9 cellular contexts compared by ENCODE assay signal in genomic region chr6:63636516-63636968, GRCh38. TPM values are rescaled to one million over a fixed set of nuclear protein-coding genes. Genes with fewer than 3 reads are reported as not detected.
A peak's percentile ranks its signal among the peaks of the same experiment; 100 is the strongest.
DNase-seq lines count a peak whose midpoint lies in the region; ATAC-seq, FAIRE-seq and TF ChIP-seq lines count a peak whose summit lies in the region.
"Had no signal": no experiment of that assay in that cellular context is flagged by ENCODE, and none has a peak within 500 bp of the region (broad histone marks: within the 10 kb centered on the region; RNA-seq: fewer than 3 reads in every experiment).

No MANE protein-coding gene starts in this region.

- H3K4me1 Mint-ChIP-seq in Caco-2 (ENCODE audit: low read depth, unreplicated experiment): peaks cover 8% of the 10 kb centered on the region

- SMC1A ChIA-PET in GM12878 (lab: Charles Lee; ENCODE audit: uncharacterized antibody, unreplicated experiment): interaction anchor here (1.0 to 1.6 kb wide), 3 partner anchors 9 to 284 kb away, joined by 3 to 7 read pairs (median 3); no protein-coding TSS in a partner anchor

- no TSS peak for BruUV-seq in Caco-2 (replicated peaks; lab: Mats Ljungman, UMichigan)
- TSS peak; percentile 78 for BruUV-seq in GM12878 (replicated peaks; lab: Mats Ljungman, UMichigan)

- 2% methylated on average over 23 of the region's 23 CpGs for WGBS in GM12878 (ENCODE audit: insufficient coverage, insufficient replicate concordance, low lambda C conversion rate, missing lambda C conversion rate)

- H3K4me3 ChIP-seq in Caco-2 (ENCODE audit: low read depth, low read length) (peak overlapping the region; percentile 85), MG63 (peak overlapping the region; percentile 82), GM12878 (peak overlapping the region; percentile 78), iPS-18c (ENCODE audit: insufficient read depth, low read depth, low read length) (peak overlapping the region; percentile 79), skeletal muscle tissue (ENCODE audit: low read length in 3 of 3) (peak overlapping the region; percentile 86 to 92 (median 89))

- no peak for FAIRE-seq in GM12878 (lab: Jason Lieb, UNC)
- FAIRE-seq: endometrium had no signal

- in situ Hi-C loops in GM12878 (cut with MboI): no loop called here

- H4K20me1 ChIP-seq in GM12878 (ENCODE audit: control insufficient read depth, insufficient read depth): peaks cover 3% of the 10 kb centered on the region; the same call in 1 of the 2 replicates

- H3K9me3 Mint-ChIP-seq in Caco-2 (ENCODE audit: unreplicated experiment): no peaks in the 10 kb centered on the region

- peaks cover 59% of the 10 kb centered on the region for H3K79me2 ChIP-seq in GM12878 (ENCODE audit: control insufficient read depth, insufficient read depth, low read length)

- no peak for TF ChIP-seq EP300 in GM12878 (IDR thresholded peaks at IDR 0.05; ENCODE audit: borderline replicate concordance in 1 of 2, control insufficient read depth in 1 of 2, low read depth in 2 of 2, low read length in 2 of 2)

- POLR2A ChIA-PET in Caco-2 (lab: Charles Lee): interaction anchor here (0.6 kb wide), 2 partner anchors 125 to 267 kb away, joined by 4 to 7 read pairs; no protein-coding TSS in a partner anchor
- POLR2A ChIA-PET in GM12878 (lab: Charles Lee): interaction anchor here (1.0 to 1.3 kb wide), 3 partner anchors 10 to 284 kb away, joined by 3 to 4 read pairs (median 4); no protein-coding TSS in a partner anchor

- H3K9ac ChIP-seq in GM12878 (ENCODE audit: control insufficient read depth, insufficient read depth, low read length): peak overlapping the region; percentile 90
- peak overlapping the region; percentile 82 to 92 (median 83) for H3K9ac ChIP-seq in skeletal muscle tissue (ENCODE audit: low read depth in 1 of 3, low read length in 3 of 3)

- no peaks in the 10 kb centered on the region; the same call in 1 of the 2 replicates for H3K4me1 ChIP-seq in Caco-2
- no peaks in the 10 kb centered on the region for H3K4me1 ChIP-seq in GM12878 (ENCODE audit: control insufficient read depth, insufficient read depth, low read length)
- H3K4me1 ChIP-seq in skeletal muscle tissue (ENCODE audit: control insufficient read depth in 3 of 3, insufficient read depth in 3 of 3, low read length in 3 of 3): peaks cover 14 to 27% (median 19%) of the 10 kb centered on the region in 3 donors

- no peak for TF ChIP-seq CTCF in Caco-2 (IDR thresholded peaks at IDR 0.05; ENCODE audit: insufficient read depth in 1 of 2, low read depth in 1 of 2, low read length in 1 of 2, severe bottlenecking in 1 of 2, unreplicated experiment in 1 of 2)
- no peak for TF ChIP-seq CTCF in GM12878 (IDR thresholded peaks at IDR 0.05 in 2 of 3, conservative IDR thresholded peaks at IDR 0.05 in 1 of 3; ENCODE audit: control insufficient read depth in 2 of 3, extremely low read depth in 1 of 3, insufficient read depth in 1 of 3, low read depth in 3 of 3, low read length in 3 of 3)

- CTCF ChIA-PET in Caco-2 (lab: Charles Lee): interaction anchor here (0.6 kb wide), 1 partner anchor 72 kb away, joined by 3 read pairs; no protein-coding TSS in a partner anchor
- CTCF ChIA-PET in GM12878 (lab: Yijun Ruan, JAX): interaction anchor here (1.1 to 1.9 kb wide), 5 partner anchors 9 to 284 kb away, joined by 6 to 13 read pairs (median 7); no protein-coding TSS in a partner anchor

- no peaks in the 10 kb centered on the region for H3K27me3 ChIP-seq in Caco-2 (replicated peaks; ENCODE audit: control insufficient read depth, insufficient read depth, low read length)
- no peaks in the 10 kb centered on the region for H3K27me3 ChIP-seq in MG63
- H3K27me3 ChIP-seq in GM12878 (replicated peaks in 1 of 2; ENCODE audit: control insufficient read depth in 2 of 2, insufficient read depth in 2 of 2, low read length in 1 of 2): no peaks in the 10 kb centered on the region
- no peaks in the 10 kb centered on the region for H3K27me3 ChIP-seq in skeletal muscle tissue (ENCODE audit: control insufficient read depth in 3 of 3, insufficient read depth in 3 of 3, low read length in 3 of 3)

- ATAC-seq in GM21825 (IDR thresholded peaks at IDR 0.05; ENCODE audit: unreplicated experiment): peak; percentile 12
- peak; percentile 20 for ATAC-seq in GM12878

- H3K27ac ChIP-seq in GM12878 (ENCODE audit: control insufficient read depth, insufficient read depth) (peak overlapping the region; percentile 93), skeletal muscle tissue (ENCODE audit: low read depth, low read length) (peak overlapping the region; percentile 94)

- no peaks in the 10 kb centered on the region for H3K27me3 Mint-ChIP-seq in Caco-2 (ENCODE audit: insufficient read depth, unreplicated experiment)

- intact Hi-C loops in Caco-2 (cut with micrococcal nuclease; ENCODE audit: unreplicated experiment) (loop anchor here (1.0 kb wide), 1 partner anchor 38 kb away; no protein-coding TSS in a partner anchor), GM12878 (cut with micrococcal nuclease; ENCODE audit: unreplicated experiment) (loop anchor here (2.0 to 5.0 kb wide), 3 partner anchors 14 to 284 kb away; no protein-coding TSS in a partner anchor)

- no peak for TF ChIP-seq POLR2A in GM12878 (IDR thresholded peaks at IDR 0.05; ENCODE audit: low read depth, low read length)

- DNase-seq in Caco-2 (peak; percentile 46 to 49), MG63 (peak; percentile 34), T-helper 1 cell (peak; percentile 26 to 60 (median 39)), GM12878 (ENCODE audit: low read depth, low spot score) (no peak), cortex of kidney (lab: John Stamatoyannopoulos, UW) (no peak)

- peak overlapping the region; percentile 96 for H3K27ac Mint-ChIP-seq in Caco-2 (ENCODE audit: unreplicated experiment)

- peak overlapping the region; percentile 91 for H2AFZ ChIP-seq in GM12878 (ENCODE audit: control insufficient read depth, low read depth, low read length)

- H3K4me2 ChIP-seq in GM12878 (ENCODE audit: control insufficient read depth, insufficient read depth): peak overlapping the region; percentile 73

- TF ChIP-seq RAD21 in GM12878 (IDR thresholded peaks at IDR 0.05; ENCODE audit: insufficient read depth, low read depth, low read length): no peak

- H3K36me3 Mint-ChIP-seq in Caco-2 (ENCODE audit: insufficient read depth, unreplicated experiment): peaks cover 18% of the 10 kb centered on the region

- RAD21 ChIA-PET in GM12878 (lab: Charles Lee; ENCODE audit: unreplicated experiment): interaction anchor here (1.6 to 4.0 kb wide), 3 partner anchors 38 to 284 kb away, joined by 5 to 17 read pairs (median 6); no protein-coding TSS in a partner anchor

- peak overlapping the region; percentile 100 for H3K4me3 Mint-ChIP-seq in Caco-2 (ENCODE audit: unreplicated experiment)

- H3K36me3 ChIP-seq in Caco-2 (ENCODE audit: control insufficient read depth, insufficient read depth, low read length) (no peaks in the 10 kb centered on the region), MG63 (no peaks in the 10 kb centered on the region), GM12878 (ENCODE audit: control insufficient read depth in 2 of 2, insufficient read depth in 2 of 2, low read length in 1 of 2) (0 out of 4 replicates have a peak, but pooled peaks cover 0 to 4% of the 10 kb centered on the region in 2 experiments), skeletal muscle tissue (ENCODE audit: control insufficient read depth in 3 of 3, insufficient read depth in 3 of 3, low read length in 3 of 3) (no peaks in the 10 kb centered on the region)

- H3K9me3 ChIP-seq in Caco-2: no peaks in the 10 kb centered on the region
- H3K9me3 ChIP-seq in MG63: no peaks in the 10 kb centered on the region
- no peaks in the 10 kb centered on the region for H3K9me3 ChIP-seq in GM12878 (replicated peaks; ENCODE audit: control insufficient read depth, insufficient read depth, low read length)
- H3K9me3 ChIP-seq in iPS-18c (ENCODE audit: control insufficient read depth, insufficient read depth, low read length): no peaks in the 10 kb centered on the region
- no peaks in the 10 kb centered on the region for H3K9me3 ChIP-seq in skeletal muscle tissue (ENCODE audit: control insufficient read depth in 3 of 3, low read length in 3 of 3)

TF ChIP-seq in GM12878, 131 proteins besides CTCF, POLR2A, EP300 and RAD21 (continues in another document):
- TF ChIP-seq TAF1 (IDR thresholded peaks at IDR 0.05; ENCODE audit: borderline replicate concordance, low read depth, low read length) (peak; percentile 26; the same call in 1 of the 2 replicates), IRF3 (IDR thresholded peaks at IDR 0.05) (0 out of 2 replicates have a peak, but pooled peaks have one; percentile 43)

RNA-seq across cellular contexts. Expression of gene PHF3, which starts 0.9 kb away (rescaled TPM):
- total RNA-seq in Caco-2 (2022) (41.6 and 48.3 TPM in 2 replicates), GM12878 (2014; rRNA removed) (38.2 and 43.6 TPM in 2 replicates), GM12878 (2014; rRNA removed; fragmentation: Illumina TruSeq; extraction: Trizol) (59.3 and 61.5 TPM in 2 replicates), GM12878 (2021) (39.4 and 41.1 TPM in 2 replicates), skeletal muscle tissue (22.4 TPM)
- total RNA-seq in MG63 (2014; rRNA removed; shearing (Covaris generic); ENCODE audit: low replicate concordance): 10.0 and 25.3 TPM in 2 replicates
- total RNA-seq in GM12878 (2013; cell fraction: nucleolus; rRNA removed): 223 and 233 TPM in 2 replicates
- polyA plus RNA-seq in GM12878 (2011; ENCODE audit: low read depth): 12.7 TPM
- polyA plus RNA-seq in GM12878 (2011; rRNA removed) (29.0 and 48.5 TPM in 2 replicates), GM12878 (2014; fragmentation: Illumina TruSeq; extraction: Trizol) (34.3 and 42.9 TPM in 2 replicates), GM12878 (2014; fragmentation: Nextera tagmentation; extraction: Ambion mirVana) (1 to 10 TPM; 8.3 to 9.5 TPM), GM12878 (2014; rRNA removed) (17.2 and 18.6 TPM in 2 replicates), GM12878 (2016; fragmentation: Nextera tagmentation; extraction: Ambion mirVana) (10 to 100 TPM; 18.2 to 24.2 TPM)
- 6.4 and 7.9 TPM in 2 replicates for polyA plus RNA-seq in GM12878 (2011; cell fraction: cytosol; rRNA removed)
- 79.7 and 85.1 TPM in 2 replicates for polyA plus RNA-seq in GM12878 (2011; cell fraction: nucleus; rRNA removed)
- polyA plus RNA-seq in GM12878 (2012): 20.3 and 28.3 TPM in 2 replicates
- polyA minus RNA-seq in GM12878 (2011; rRNA and poly(A)+ RNA removed): 33.7 and 44.9 TPM in 2 replicates
- polyA minus RNA-seq in GM12878 (2011; cell fraction: cytosol; rRNA and poly(A)+ RNA removed): 15.9 and 17.9 TPM in 2 replicates
- 92.0 and 133 TPM in 2 replicates for polyA minus RNA-seq in GM12878 (2011; cell fraction: nucleus; rRNA and poly(A)+ RNA removed)

Comparison
In these comparisons a context has a peak if more than half of its experiments do, and no peak if none do; other contexts are left out.
1. DNase-seq: peak in Caco-2 (2 of 2), MG63 (single experiment) and T-helper 1 cell (5 of 5); none in GM12878 (single experiment) and cortex of kidney (single experiment).
2. Peak in every context shown above with its lines, with median percentiles within 50 percentile points of each other: H3K4me3 ChIP-seq.